ENCODE assay signal across 8 cellular contexts in genomic region chr9:35771524-35771923, GRCh38. TPM values are rescaled to one million over a fixed set of nuclear protein-coding genes. Genes with fewer than 3 reads are reported as not detected.
DNase-seq lines count a peak whose midpoint lies in the region; ATAC-seq, FAIRE-seq and TF ChIP-seq lines count a peak whose summit lies in the region.
"Had no signal": no experiment of that assay in that cellular context is flagged by ENCODE, and none has a peak within 500 bp of the region (broad histone marks: within the 10 kb centered on the region; RNA-seq: fewer than 3 reads in every experiment).

No MANE protein-coding gene starts in this region.

- 0 out of 3 replicates have a peak, but pooled peaks cover 4% of the 10 kb centered on the region for H3K36me3 ChIP-seq in K562 (ENCODE audit: control insufficient read depth, insufficient read depth, low read length)
- no peaks in the 10 kb centered on the region for H3K36me3 ChIP-seq in psoas muscle (ENCODE audit: insufficient read depth in 1 of 2, low read depth in 1 of 2)
- H3K36me3 ChIP-seq: SJCRH30 had no signal

- H2AFZ ChIP-seq in K562 (ENCODE audit: low read depth, low read length) = no peak overlapping the region

- intact Hi-C loops in K562 (cut with micrococcal nuclease) (no loop called here), psoas muscle (cut with DNase I) (no loop called here)
- intact Hi-C loops in activated CD4-positive, alpha-beta memory T cell treated with anti-CD3 and anti-CD28 coated beads for 36 hours (cut with micrococcal nuclease) = no loop called here

- no peak for TF ChIP-seq RAD21 in K562 (CRISPR knock-in tag; conservative IDR thresholded peaks at IDR 0.05 in 1 of 2, IDR thresholded peaks at IDR 0.05 in 1 of 2)

- H3K27ac ChIP-seq in K562 (ENCODE audit: extremely low read depth, low read depth, low read length) (peak overlapping the region; percentile 48; the same call in 1 of the 3 replicates), psoas muscle (peak overlapping the region; percentile 68)
- H3K27ac ChIP-seq: SJCRH30 had no signal

- TF ChIP-seq CTCF in K562 (IDR thresholded peaks at IDR 0.05 in 2 of 3, conservative IDR thresholded peaks at IDR 0.05 in 1 of 3; ENCODE audit: insufficient read depth in 2 of 3, low read depth in 1 of 3, low read length in 3 of 3) (no peak), psoas muscle (IDR thresholded peaks at IDR 0.05) (no peak)

- TF ChIP-seq POLR2A in K562 (conservative IDR thresholded peaks at IDR 0.05) = no peak

- no peaks in the 10 kb centered on the region for H3K9me1 ChIP-seq in K562 (ENCODE audit: control insufficient read depth, insufficient read depth, low read length)

- H3K36me3 Mint-ChIP-seq in activated CD4-positive, alpha-beta memory T cell treated with anti-CD3 and anti-CD28 coated beads for 36 hours = no peaks in the 10 kb centered on the region

- in situ Hi-C loops in K562 (cut with MboI) = no loop called here

- H3K4me1 ChIP-seq in K562 (replicated peaks in 1 of 2; ENCODE audit: control insufficient read depth in 2 of 2, insufficient read depth in 2 of 2, low read length in 2 of 2) (peaks cover 6 to 23% of the 10 kb centered on the region in 2 experiments; a peak in 4 of 5 replicates), psoas muscle (peaks cover 31% of the 10 kb centered on the region)

- H3K4me3 ChIP-seq in K562 (no peak overlapping the region), psoas muscle (no peak overlapping the region)
- H3K4me3 ChIP-seq: SJCRH30 had no signal

- POLR2A ChIA-PET in K562 (lab: Yijun Ruan, JAX) = interaction anchor here (0.6 to 1.8 kb wide), 5 partner anchors 9 to 353 kb away, joined by 3 to 5 read pairs (median 3); partner anchors contain the start of genes GBA2 and RGP1
- POLR2A ChIA-PET in activated CD4-positive, alpha-beta memory T cell treated with anti-CD3 and anti-CD28 coated beads for 36 hours (lab: Charles Lee) = no interaction called here

- peak; percentile 35 for FAIRE-seq in K562 (lab: Jason Lieb, UNC)

- H3K4me1 Mint-ChIP-seq in activated CD4-positive, alpha-beta memory T cell treated with anti-CD3 and anti-CD28 coated beads for 36 hours (ENCODE audit: low read depth) = no peaks in the 10 kb centered on the region

- H3K9me3 Mint-ChIP-seq in activated CD4-positive, alpha-beta memory T cell treated with anti-CD3 and anti-CD28 coated beads for 36 hours = no peaks in the 10 kb centered on the region

- CTCF ChIA-PET in K562 (lab: Yijun Ruan, JAX; ENCODE audit: low intra/inter-chr PET ratio) = no interaction called here
- CTCF ChIA-PET in activated CD4-positive, alpha-beta memory T cell treated with anti-CD3 and anti-CD28 coated beads for 36 hours (lab: Charles Lee) = interaction anchor here (1.0 to 1.2 kb wide), 4 partner anchors 19 to 110 kb away, joined by 3 to 7 read pairs (median 3); no protein-coding TSS in a partner anchor

- no peaks in the 10 kb centered on the region for H4K20me1 ChIP-seq in K562 (replicated peaks; ENCODE audit: control insufficient read depth, insufficient read depth, low read length)

- no peak for TF ChIP-seq EP300 in K562 (IDR thresholded peaks at IDR 0.05; ENCODE audit: low read length)

- BruUV-seq in K562 (replicated peaks; lab: Mats Ljungman, UMichigan) = no TSS peak

- ATAC-seq in K562 (peak; percentile 34; the same call in 1 of the 3 replicates), psoas muscle (peak in 1 of 4 donors; percentile 29)

- DNase-seq in NCI-H1105 treated with DMSO at 0.1 percent for 48 hours (lab: John Stamatoyannopoulos, UW) (peak; percentile 84), K562 (ENCODE audit: extremely low read depth in 1 of 4, low spot score in 3 of 4) (peak; percentile 22 to 52 (median 34)), psoas muscle (no peak), SKM-1 treated with dmso at 0.1 percent for 144 hours (lab: John Stamatoyannopoulos, UW; ENCODE audit: unreplicated experiment) (no peak), NCI-H526 (lab: John Stamatoyannopoulos, UW) (no peak)
- no peak for DNase-seq in activated CD4-positive, alpha-beta memory T cell treated with anti-CD3 and anti-CD28 coated beads for 36 hours
- DNase-seq: activated effector memory CD4-positive, alpha-beta T cell treated with anti-CD3 and anti-CD28 coated beads, Interleukin-2, amount 50 U/mL, for 16 hours had no signal

- 0% methylated on average over 1 of the region's 1 CpG for WGBS in K562 (ENCODE audit: insufficient coverage, low coverage, missing lambda C conversion rate)
- 51 to 74% (median 67%) methylated on average over 1 of the region's 1 CpG for WGBS in psoas muscle, 3 donors

- H3K4me2 ChIP-seq in K562 (ENCODE audit: insufficient read depth, low read length) = no peak overlapping the region

- no peak overlapping the region for H3K4me3 Mint-ChIP-seq in activated CD4-positive, alpha-beta memory T cell treated with anti-CD3 and anti-CD28 coated beads for 36 hours

- no peaks in the 10 kb centered on the region for H3K9me3 ChIP-seq in K562 (replicated peaks; ENCODE audit: control insufficient read depth, insufficient read depth, low read depth, low read length)
- no peaks in the 10 kb centered on the region for H3K9me3 ChIP-seq in psoas muscle
- H3K9me3 ChIP-seq: SJCRH30 had no signal

- peaks cover 14% of the 10 kb centered on the region for H3K79me2 ChIP-seq in K562 (ENCODE audit: control insufficient read depth, insufficient read depth, low read length)

- H3K27ac Mint-ChIP-seq in activated CD4-positive, alpha-beta memory T cell treated with anti-CD3 and anti-CD28 coated beads for 36 hours = no peak overlapping the region

- H3K27me3 Mint-ChIP-seq in activated CD4-positive, alpha-beta memory T cell treated with anti-CD3 and anti-CD28 coated beads for 36 hours = no peaks in the 10 kb centered on the region

- no peak overlapping the region for H3K9ac ChIP-seq in K562 (ENCODE audit: insufficient read depth in 1 of 2, low read depth in 2 of 2, low read length in 2 of 2)

- H3K27me3 ChIP-seq in K562 (ENCODE audit: control insufficient read depth in 2 of 2, insufficient read depth in 2 of 2, low read length in 2 of 2) = no peaks in the 10 kb centered on the region
- no peaks in the 10 kb centered on the region for H3K27me3 ChIP-seq in psoas muscle (ENCODE audit: insufficient read depth in 3 of 3, low read length in 2 of 3)
- H3K27me3 ChIP-seq: SJCRH30 had no signal

RNA-seq across cellular contexts. Expression of gene MSMP, which starts 17.4 kb away (rescaled TPM):
- total RNA-seq in K562 (2011; cell fraction: chromatin; rRNA removed; ENCODE audit: low replicate concordance) = not detected in 2 replicates
- total RNA-seq in K562 (2011; cell fraction: nucleolus; rRNA removed) = not detected in 2 replicates
- not detected in 2 replicates for total RNA-seq in K562 (2011; cell fraction: nucleoplasm; rRNA removed)
- not detected in 2 replicates for total RNA-seq in K562 (2014; rRNA removed)
- not detected in 2 replicates for total RNA-seq in K562 (2014; rRNA removed; fragmentation: Illumina TruSeq; extraction: Trizol)
- not detected in 2 replicates for total RNA-seq in K562 (2015; rRNA removed; fragmentation: Illumina TruSeq; extraction: Trizol)
- 0.60 and 0.87 TPM in 2 replicates for total RNA-seq in K562 (2021)
- not detected in 2 replicates for polyA plus RNA-seq in K562 (2011; rRNA removed)
- 0.42 TPM in 1 of 2 replicates, not detected in the other for polyA plus RNA-seq in K562 (2011; cell fraction: cytosol; rRNA removed)
- not detected in 2 replicates for polyA plus RNA-seq in K562 (2011; cell fraction: nucleus; rRNA removed)
- not detected in 2 replicates for polyA plus RNA-seq in K562 (2012)
- not detected in 2 replicates for polyA plus RNA-seq in K562 (2014; fragmentation: Illumina TruSeq; extraction: Trizol)
- not detected for polyA plus RNA-seq in K562 (2014; fragmentation: Nextera tagmentation; extraction: Ambion mirVana)
- not detected in 2 replicates for polyA plus RNA-seq in K562 (2014; rRNA removed)
- polyA minus RNA-seq in K562 (2011; rRNA and poly(A)+ RNA removed) = not detected in 2 replicates
- not detected in 2 replicates for polyA minus RNA-seq in K562 (2011; cell fraction: cytosol; rRNA and poly(A)+ RNA removed)
- not detected in 2 replicates for polyA minus RNA-seq in K562 (2011; cell fraction: nucleus; rRNA and poly(A)+ RNA removed)
- total RNA-seq in psoas muscle = not detected
- polyA plus RNA-seq in psoas muscle = 1 to 10 TPM in 1 of 3 donors, under 1 TPM in 1, not detected in 1; 0.16 to 1.2 TPM
- not detected for total RNA-seq in activated CD4-positive, alpha-beta memory T cell treated with anti-CD3 and anti-CD28 coated beads for 36 hours
- total RNA-seq: SJCRH30 had no signal

RNA-seq across cellular contexts. Expression of gene NPR2, which starts 19.9 kb away (rescaled TPM):
- total RNA-seq in K562 (2011; cell fraction: chromatin; rRNA removed; ENCODE audit: low replicate concordance) = 47.3 and 78.1 TPM in 2 replicates
- 35.7 and 36.2 TPM in 2 replicates for total RNA-seq in K562 (2011; cell fraction: nucleolus; rRNA removed)
- 24.0 and 37.1 TPM in 2 replicates for total RNA-seq in K562 (2011; cell fraction: nucleoplasm; rRNA removed)
- total RNA-seq in K562 (2014; rRNA removed) (2.8 and 4.9 TPM in 2 replicates), K562 (2014; rRNA removed; fragmentation: Illumina TruSeq; extraction: Trizol) (3.6 and 3.7 TPM in 2 replicates), K562 (2015; rRNA removed; fragmentation: Illumina TruSeq; extraction: Trizol) (4.7 and 5.5 TPM in 2 replicates), K562 (2021) (6.0 and 6.9 TPM in 2 replicates), psoas muscle (10 to 100 TPM; 14.7 to 28.4 (median 18.3) TPM)
- polyA plus RNA-seq in K562 (2011; rRNA removed) (12.9 and 14.5 TPM in 2 replicates), K562 (2014; fragmentation: Illumina TruSeq; extraction: Trizol) (6.2 and 7.3 TPM in 2 replicates), K562 (2014; fragmentation: Nextera tagmentation; extraction: Ambion mirVana) (1 to 10 TPM; 2.4 to 6.4 TPM), K562 (2014; rRNA removed) (5.5 and 10.5 TPM in 2 replicates), psoas muscle (10 to 100 TPM in 1 of 3 donors, 1 to 10 TPM in 2; 8.7 to 27.2 (median 9.2) TPM)
- 4.7 and 6.3 TPM in 2 replicates for polyA plus RNA-seq in K562 (2011; cell fraction: cytosol; rRNA removed)
- 108 and 130 TPM in 2 replicates for polyA plus RNA-seq in K562 (2011; cell fraction: nucleus; rRNA removed)
- 5.7 and 10.6 TPM in 2 replicates for polyA plus RNA-seq in K562 (2012)
- polyA minus RNA-seq in K562 (2011; rRNA and poly(A)+ RNA removed) = 4.4 and 4.6 TPM in 2 replicates
- 1.2 TPM in 2 replicates for polyA minus RNA-seq in K562 (2011; cell fraction: cytosol; rRNA and poly(A)+ RNA removed)
- polyA minus RNA-seq in K562 (2011; cell fraction: nucleus; rRNA and poly(A)+ RNA removed) = 12.1 and 14.3 TPM in 2 replicates
- total RNA-seq in activated CD4-positive, alpha-beta memory T cell treated with anti-CD3 and anti-CD28 coated beads for 36 hours = 1 to 10 TPM; 8.9 to 9.6 TPM

RNA-seq across cellular contexts. Expression of gene RGP1, which starts 22.4 kb away (rescaled TPM):
- 17.9 and 29.7 TPM in 2 replicates for total RNA-seq in K562 (2011; cell fraction: chromatin; rRNA removed; ENCODE audit: low replicate concordance)
- 15.4 and 17.2 TPM in 2 replicates for total RNA-seq in K562 (2011; cell fraction: nucleolus; rRNA removed)
- total RNA-seq in K562 (2011; cell fraction: nucleoplasm; rRNA removed) = 21.6 and 28.2 TPM in 2 replicates
- total RNA-seq in K562 (2014; rRNA removed) (6.5 and 7.5 TPM in 2 replicates), K562 (2014; rRNA removed; fragmentation: Illumina TruSeq; extraction: Trizol) (6.5 and 7.0 TPM in 2 replicates), K562 (2015; rRNA removed; fragmentation: Illumina TruSeq; extraction: Trizol) (6.5 and 6.7 TPM in 2 replicates), K562 (2021) (12.3 and 13.8 TPM in 2 replicates), psoas muscle (10 to 100 TPM; 32.3 to 51.0 (median 37.4) TPM)
- polyA plus RNA-seq in K562 (2011; rRNA removed) (10.1 and 11.0 TPM in 2 replicates), K562 (2014; fragmentation: Illumina TruSeq; extraction: Trizol) (9.8 and 10.7 TPM in 2 replicates), K562 (2014; fragmentation: Nextera tagmentation; extraction: Ambion mirVana) (under 1 TPM; 0.42 to 0.95 TPM), K562 (2014; rRNA removed) (6.9 and 7.9 TPM in 2 replicates), psoas muscle (10 to 100 TPM; 10.7 to 34.6 (median 24.0) TPM)
- 9.1 and 9.6 TPM in 2 replicates for polyA plus RNA-seq in K562 (2011; cell fraction: cytosol; rRNA removed)
- polyA plus RNA-seq in K562 (2011; cell fraction: nucleus; rRNA removed) = 21.5 and 24.4 TPM in 2 replicates
- polyA plus RNA-seq in K562 (2012) = 8.2 and 8.9 TPM in 2 replicates
- polyA minus RNA-seq in K562 (2011; rRNA and poly(A)+ RNA removed) = 10.7 and 13.3 TPM in 2 replicates
- polyA minus RNA-seq in K562 (2011; cell fraction: cytosol; rRNA and poly(A)+ RNA removed) = 4.7 and 7.2 TPM in 2 replicates
- 11.0 and 16.7 TPM in 2 replicates for polyA minus RNA-seq in K562 (2011; cell fraction: nucleus; rRNA and poly(A)+ RNA removed)
- 10 to 100 TPM; 17.4 to 18.0 TPM for total RNA-seq in activated CD4-positive, alpha-beta memory T cell treated with anti-CD3 and anti-CD28 coated beads for 36 hours

RNA-seq across cellular contexts. Expression of gene GBA2, which starts 22.5 kb away (rescaled TPM):
- total RNA-seq in K562 (2011; cell fraction: chromatin; rRNA removed; ENCODE audit: low replicate concordance) = 274 and 418 TPM in 2 replicates
- total RNA-seq in K562 (2011; cell fraction: nucleolus; rRNA removed) = 163 and 173 TPM in 2 replicates
- total RNA-seq in K562 (2011; cell fraction: nucleoplasm; rRNA removed) = 160 and 174 TPM in 2 replicates
- total RNA-seq in K562 (2014; rRNA removed) = 28.5 and 32.6 TPM in 2 replicates
- 27.2 and 29.3 TPM in 2 replicates for total RNA-seq in K562 (2014; rRNA removed; fragmentation: Illumina TruSeq; extraction: Trizol)
- 32.1 and 32.7 TPM in 2 replicates for total RNA-seq in K562 (2015; rRNA removed; fragmentation: Illumina TruSeq; extraction: Trizol)
- total RNA-seq in K562 (2021) = 39.4 and 45.0 TPM in 2 replicates
- 42.2 and 58.0 TPM in 2 replicates for polyA plus RNA-seq in K562 (2011; rRNA removed)
- polyA plus RNA-seq in K562 (2011; cell fraction: cytosol; rRNA removed) = 37.5 and 42.3 TPM in 2 replicates
- polyA plus RNA-seq in K562 (2011; cell fraction: nucleus; rRNA removed) = 311 and 346 TPM in 2 replicates
- polyA plus RNA-seq in K562 (2012) = 41.0 and 65.6 TPM in 2 replicates
- 38.4 and 40.3 TPM in 2 replicates for polyA plus RNA-seq in K562 (2014; fragmentation: Illumina TruSeq; extraction: Trizol)
- polyA plus RNA-seq in K562 (2014; fragmentation: Nextera tagmentation; extraction: Ambion mirVana) = 10 to 100 TPM; 14.1 to 24.3 TPM
- 60.4 and 63.2 TPM in 2 replicates for polyA plus RNA-seq in K562 (2014; rRNA removed)
- 47.8 and 48.8 TPM in 2 replicates for polyA minus RNA-seq in K562 (2011; rRNA and poly(A)+ RNA removed)
- polyA minus RNA-seq in K562 (2011; cell fraction: cytosol; rRNA and poly(A)+ RNA removed) = 12.4 and 17.6 TPM in 2 replicates
- polyA minus RNA-seq in K562 (2011; cell fraction: nucleus; rRNA and poly(A)+ RNA removed) = 56.4 and 96.6 TPM in 2 replicates
- 10 to 100 TPM; 36.1 to 83.6 (median 50.1) TPM for total RNA-seq in psoas muscle
- polyA plus RNA-seq in psoas muscle = 100 to 1,000 TPM in 1 of 3 donors, 10 to 100 TPM in 2; 47.0 to 107 (median 47.4) TPM
- 10 to 100 TPM; 30.4 to 30.7 TPM for total RNA-seq in activated CD4-positive, alpha-beta memory T cell treated with anti-CD3 and anti-CD28 coated beads for 36 hours

RNA-seq across cellular contexts. Expression of gene CREB3, which starts 39.1 kb away (rescaled TPM):
- total RNA-seq in K562 (2011; cell fraction: chromatin; rRNA removed; ENCODE audit: low replicate concordance) = 13.6 and 27.1 TPM in 2 replicates
- 20.3 and 23.0 TPM in 2 replicates for total RNA-seq in K562 (2011; cell fraction: nucleolus; rRNA removed)
- total RNA-seq in K562 (2011; cell fraction: nucleoplasm; rRNA removed) = 14.0 and 18.6 TPM in 2 replicates
- total RNA-seq in K562 (2014; rRNA removed) = 18.3 and 19.3 TPM in 2 replicates
- total RNA-seq in K562 (2014; rRNA removed; fragmentation: Illumina TruSeq; extraction: Trizol) = 10.6 and 10.8 TPM in 2 replicates
- 13.1 and 14.9 TPM in 2 replicates for total RNA-seq in K562 (2015; rRNA removed; fragmentation: Illumina TruSeq; extraction: Trizol)
- 16.5 and 17.0 TPM in 2 replicates for total RNA-seq in K562 (2021)
- 8.1 and 9.4 TPM in 2 replicates for polyA plus RNA-seq in K562 (2011; rRNA removed)
- polyA plus RNA-seq in K562 (2011; cell fraction: cytosol; rRNA removed) = 7.9 and 14.4 TPM in 2 replicates
- polyA plus RNA-seq in K562 (2011; cell fraction: nucleus; rRNA removed) = 16.5 and 20.0 TPM in 2 replicates
- polyA plus RNA-seq in K562 (2012) = 14.9 and 23.7 TPM in 2 replicates
- polyA plus RNA-seq in K562 (2014; fragmentation: Illumina TruSeq; extraction: Trizol) = 17.1 and 18.3 TPM in 2 replicates
- 1 to 10 TPM; 5.7 to 9.4 TPM for polyA plus RNA-seq in K562 (2014; fragmentation: Nextera tagmentation; extraction: Ambion mirVana)
- polyA plus RNA-seq in K562 (2014; rRNA removed) = 15.3 TPM in 2 replicates
- polyA minus RNA-seq in K562 (2011; rRNA and poly(A)+ RNA removed) = 4.0 and 4.5 TPM in 2 replicates
- polyA minus RNA-seq in K562 (2011; cell fraction: cytosol; rRNA and poly(A)+ RNA removed) = 4.2 and 4.7 TPM in 2 replicates
- polyA minus RNA-seq in K562 (2011; cell fraction: nucleus; rRNA and poly(A)+ RNA removed) = 7.4 and 7.9 TPM in 2 replicates
- 10 to 100 TPM; 16.1 to 22.4 (median 20.5) TPM for total RNA-seq in psoas muscle
- polyA plus RNA-seq in psoas muscle = 10 to 100 TPM; 20.9 to 55.1 (median 27.8) TPM
- 10 to 100 TPM; 27.7 to 29.9 TPM for total RNA-seq in activated CD4-positive, alpha-beta memory T cell treated with anti-CD3 and anti-CD28 coated beads for 36 hours

Comparison
In these comparisons a context has a peak if more than half of its experiments do, and no peak if none do; other contexts are left out.
1. DNase-seq: peak in NCI-H1105 treated with DMSO at 0.1 percent for 48 hours (single experiment) and K562 (4 of 4); none in psoas muscle (0 of 2), SKM-1 treated with dmso at 0.1 percent for 144 hours (single experiment), activated CD4-positive, alpha-beta memory T cell treated with anti-CD3 and anti-CD28 coated beads for 36 hours (single experiment) and NCI-H526 (0 of 2).